ENCODE assay signal across 24 cellular contexts in genomic region chr14:68656452-68656851, GRCh38.
A peak's percentile ranks its signal among the peaks of the same experiment; 100 is the strongest.
DNase-seq lines count a peak whose midpoint lies in the region; ATAC-seq, FAIRE-seq and TF ChIP-seq lines count a peak whose summit lies in the region.
"Had no signal": no experiment of that assay in that cellular context is flagged by ENCODE, and none has a peak within 500 bp of the region (broad histone marks: within the 10 kb centered on the region; RNA-seq: fewer than 3 reads in every experiment).

No MANE protein-coding gene starts in this region.

- no peaks in the 10 kb centered on the region for H3K27me3 ChIP-seq in Peyer's patch
- H3K27me3 ChIP-seq: colonic mucosa had no signal

- H3K36me3 Mint-ChIP-seq in activated CD8-positive, alpha-beta memory T cell treated with anti-CD3 and anti-CD28 coated beads, Interleukin-2, amount 10 ng/mL, durations not matched to agents 7 days and 5 days: no peaks in the 10 kb centered on the region
- no peaks in the 10 kb centered on the region for H3K36me3 Mint-ChIP-seq in nephron (ENCODE audit: low read depth)
- H3K36me3 Mint-ChIP-seq: CD4-positive, alpha-beta memory T cell had no signal

- no peaks in the 10 kb centered on the region for H3K9me3 ChIP-seq in Peyer's patch
- H3K9me3 ChIP-seq: colonic mucosa had no signal

- no peaks in the 10 kb centered on the region for H3K36me3 ChIP-seq in Peyer's patch
- H3K36me3 ChIP-seq: colonic mucosa, WERI-Rb-1 had no signal

- no peaks in the 10 kb centered on the region for H3K9me3 Mint-ChIP-seq in activated CD8-positive, alpha-beta memory T cell treated with anti-CD3 and anti-CD28 coated beads, Interleukin-2, amount 10 ng/mL, durations not matched to agents 7 days and 5 days (ENCODE audit: low read depth)
- H3K9me3 Mint-ChIP-seq in nephron: no peaks in the 10 kb centered on the region
- H3K9me3 Mint-ChIP-seq: activated CD4-positive, alpha-beta T cell treated with anti-CD3 and anti-CD28 coated beads, Interleukin-2, amount 10 ng/mL, durations not matched to agents 7 days and 5 days; CD4-positive, alpha-beta memory T cell had no signal

- TF ChIP-seq CTCF in coronary artery (IDR thresholded peaks at IDR 0.05): no peak
- TF ChIP-seq CTCF in nephron (IDR thresholded peaks at IDR 0.05; ENCODE audit: unreplicated experiment in 3 of 3): no peak
- no peak for TF ChIP-seq CTCF in Peyer's patch (IDR thresholded peaks at IDR 0.05)

- H3K4me3 Mint-ChIP-seq in activated CD8-positive, alpha-beta memory T cell treated with anti-CD3 and anti-CD28 coated beads, Interleukin-2, amount 10 ng/mL, durations not matched to agents 7 days and 5 days: no peak overlapping the region
- H3K4me3 Mint-ChIP-seq in nephron: no peak overlapping the region
- H3K4me3 Mint-ChIP-seq: activated CD4-positive, alpha-beta T cell treated with anti-CD3 and anti-CD28 coated beads, Interleukin-2, amount 10 ng/mL, durations not matched to agents 7 days and 5 days; CD4-positive, alpha-beta memory T cell; memory B cell had no signal

- H3K27ac ChIP-seq in coronary artery (no peak overlapping the region), Peyer's patch (no peak overlapping the region)
- H3K27ac ChIP-seq: colonic mucosa, WERI-Rb-1 had no signal

- no peak overlapping the region for H3K4me3 ChIP-seq in coronary artery
- H3K4me3 ChIP-seq in Peyer's patch: no peak overlapping the region
- H3K4me3 ChIP-seq: colonic mucosa had no signal

- no peak overlapping the region for H3K27ac Mint-ChIP-seq in activated CD8-positive, alpha-beta memory T cell treated with anti-CD3 and anti-CD28 coated beads, Interleukin-2, amount 10 ng/mL, durations not matched to agents 7 days and 5 days
- H3K27ac Mint-ChIP-seq in nephron: peak overlapping the region; percentile 94 to 98 (median 98)
- H3K27ac Mint-ChIP-seq: activated CD4-positive, alpha-beta T cell treated with anti-CD3 and anti-CD28 coated beads, Interleukin-2, amount 10 ng/mL, durations not matched to agents 7 days and 5 days; activated naive CD4-positive, alpha-beta T cell treated with anti-CD3 and anti-CD28 coated beads, Interleukin-2, amount 50 U/mL, for 72 hours; CD4-positive, alpha-beta memory T cell; memory B cell had no signal

- TF ChIP-seq POLR2A in Peyer's patch (IDR thresholded peaks at IDR 0.05) (no peak), GM12891 (IDR thresholded peaks at IDR 0.05; ENCODE audit: low read depth, low read length) (no peak)

- no peak for ATAC-seq in activated CD8-positive, alpha-beta memory T cell treated with anti-CD3 and anti-CD28 coated beads, Interleukin-2, amount 10 ng/mL, durations not matched to agents 7 days and 5 days
- ATAC-seq: activated naive CD4-positive, alpha-beta T cell treated with anti-CD3 and anti-CD28 coated beads, Interleukin-2, amount 50 U/mL, for 72 hours; left cardiac atrium had no signal

- CTCF ChIA-PET in activated CD8-positive, alpha-beta memory T cell treated with anti-CD3 and anti-CD28 coated beads, Interleukin-2, amount 10 ng/mL, durations not matched to agents 7 days and 5 days (lab: Charles Lee): interaction anchor here (1.1 kb wide), 1 partner anchor 9 kb away, joined by 3 read pairs; no protein-coding TSS in a partner anchor

- no peaks in the 10 kb centered on the region for H3K4me1 Mint-ChIP-seq in activated CD8-positive, alpha-beta memory T cell treated with anti-CD3 and anti-CD28 coated beads, Interleukin-2, amount 10 ng/mL, durations not matched to agents 7 days and 5 days
- peaks cover 91% of the 10 kb centered on the region for H3K4me1 Mint-ChIP-seq in nephron
- H3K4me1 Mint-ChIP-seq: activated CD4-positive, alpha-beta T cell treated with anti-CD3 and anti-CD28 coated beads, Interleukin-2, amount 10 ng/mL, durations not matched to agents 7 days and 5 days had no signal

- DNase-seq in activated CD8-positive, alpha-beta memory T cell treated with anti-CD3 and anti-CD28 coated beads, Interleukin-2, amount 10 ng/mL, durations not matched to agents 7 days and 5 days: peak; percentile 32
- no peak for DNase-seq in activated CD8-positive, alpha-beta memory T cell treated with anti-CD3 and anti-CD28 coated beads, Interleukin-2, amount 50 U/mL, for 48 hours
- DNase-seq in coronary artery (ENCODE audit: low spot score) (peak; percentile 55), ureter (ENCODE audit: low spot score) (peak; percentile 38), Peyer's patch (no peak), NCI-H2171 treated with DMSO at 0.1 percent for 48 hours (lab: John Stamatoyannopoulos, UW) (no peak), GM12891 (ENCODE audit: insufficient read length, low spot score) (no peak)
- DNase-seq: 8988T; activated CD4-positive, alpha-beta T cell treated with anti-CD3 and anti-CD28 coated beads, Interleukin-2, amount 10 ng/mL, durations not matched to agents 7 days and 5 days; CD4-positive, alpha-beta memory T cell; colonic mucosa; EL; foreskin fibroblast; left cardiac atrium; NCI-H1105 treated with DMSO at 0.1 percent for 48 hours; NCI-H2029; NCI-H2227 treated with DMSO at 0.1 percent for 48 hours; small intestine; T1000 had no signal

- no peak for FAIRE-seq in GM12891 (lab: Jason Lieb, UNC)
- FAIRE-seq: GM12892, small intestine had no signal

- H3K27me3 Mint-ChIP-seq in activated CD8-positive, alpha-beta memory T cell treated with anti-CD3 and anti-CD28 coated beads, Interleukin-2, amount 10 ng/mL, durations not matched to agents 7 days and 5 days: no peaks in the 10 kb centered on the region
- no peaks in the 10 kb centered on the region for H3K27me3 Mint-ChIP-seq in nephron (ENCODE audit: low read depth)
- H3K27me3 Mint-ChIP-seq: activated CD4-positive, alpha-beta T cell treated with anti-CD3 and anti-CD28 coated beads, Interleukin-2, amount 10 ng/mL, durations not matched to agents 7 days and 5 days; CD4-positive, alpha-beta memory T cell; memory B cell had no signal

- peaks cover 0 to 20% (median 0%) of the 10 kb centered on the region in 4 donors for H3K4me1 ChIP-seq in Peyer's patch
- H3K4me1 ChIP-seq: colonic mucosa had no signal

TF ChIP-seq in GM12891, 5 proteins besides CTCF, POLR2A, EP300 and RAD21:
- TF ChIP-seq TAF1 (IDR thresholded peaks at IDR 0.05; ENCODE audit: low read depth, low read length) (no peak), POU2F2 (IDR thresholded peaks at IDR 0.05; ENCODE audit: low read depth, low read length) (no peak), PAX5 (IDR thresholded peaks at IDR 0.05; ENCODE audit: insufficient read depth, low read length, severe bottlenecking) (no peak), SPI1 (IDR thresholded peaks at IDR 0.05; ENCODE audit: low read depth, low read length) (no peak)

Comparison
In these comparisons a context has a peak if more than half of its experiments do, and no peak if none do; other contexts are left out.
1. DNase-seq: peak in activated CD8-positive, alpha-beta memory T cell treated with anti-CD3 and anti-CD28 coated beads, Interleukin-2, amount 10 ng/mL, durations not matched to agents 7 days and 5 days (single experiment), coronary artery (single experiment) and ureter (single experiment); none in activated CD8-positive, alpha-beta memory T cell treated with anti-CD3 and anti-CD28 coated beads, Interleukin-2, amount 50 U/mL, for 48 hours (single experiment), Peyer's patch (0 of 3), NCI-H2171 treated with DMSO at 0.1 percent for 48 hours (single experiment) and GM12891 (single experiment).